ENCODE assay signal across 20 cellular contexts in the genomic region with DNA sequence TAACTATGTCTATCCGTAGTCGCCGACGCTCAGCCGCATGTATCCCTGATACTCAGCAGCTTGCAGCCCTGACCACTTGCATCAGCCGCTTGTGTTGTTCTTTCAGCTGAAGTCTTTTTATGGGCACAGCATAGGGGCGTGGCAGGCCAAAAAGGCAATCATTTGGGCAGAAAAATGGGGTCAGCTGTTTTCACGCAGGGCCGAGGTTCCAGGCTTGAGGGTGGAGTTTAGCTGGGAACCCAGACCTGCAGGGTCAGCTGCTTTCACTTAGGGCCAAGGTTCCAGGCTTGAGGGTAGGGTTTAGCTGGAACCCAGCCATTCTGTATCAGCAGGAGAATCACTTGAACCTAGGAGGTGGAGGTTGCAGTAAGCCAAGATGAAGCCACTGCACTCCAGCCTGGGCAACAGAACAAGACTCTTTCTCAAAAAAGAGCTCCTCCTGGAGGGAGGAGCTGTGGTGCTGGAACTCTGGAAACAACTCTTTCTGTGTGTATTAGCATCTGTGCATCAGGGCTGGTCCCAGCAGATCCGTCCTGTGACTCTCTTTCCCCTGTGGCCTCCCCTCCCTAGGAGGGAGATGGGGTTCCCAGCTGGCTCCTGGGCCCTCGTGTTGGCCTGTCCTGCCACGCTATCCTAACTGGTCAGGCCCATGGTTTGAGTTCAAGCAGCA. TPM values are rescaled to one million over a fixed set of nuclear protein-coding genes. Genes with fewer than 3 reads are reported as not detected.
DNase-seq lines count a peak whose midpoint lies in the region; ATAC-seq and TF ChIP-seq lines count a peak whose summit lies in the region.
"Had no signal": no experiment of that assay in that cellular context is flagged by ENCODE, and none has a peak within 500 bp of the region (broad histone marks: within the 10 kb centered on the region; RNA-seq: fewer than 3 reads in every experiment).

No MANE protein-coding gene starts in this region.

- in situ Hi-C loops in mammary epithelial cell (cut with MboI; ENCODE audit: low sequenced_read_pairs in 2 of 2): no loop called here

- CTCF ChIA-PET in activated CD4-positive, alpha-beta T cell treated with anti-CD3 and anti-CD28 coated beads for 36 hours (lab: Charles Lee): interaction anchor here (0.7 to 1.4 kb wide), 7 partner anchors 13 to 1664 kb away, joined by 3 to 5 read pairs (median 3); no protein-coding TSS in a partner anchor
- CTCF ChIA-PET in mammary epithelial cell (lab: Charles Lee; ENCODE audit: low non-redundant PET): interaction anchor here (0.7 to 0.9 kb wide), 2 partner anchors 51 to 436 kb away, joined by 4 read pairs; no protein-coding TSS in a partner anchor

- H4K20me1 ChIP-seq in mammary epithelial cell (ENCODE audit: insufficient read depth, low read length): no peaks in the 10 kb centered on the region

- no TSS peak for BruUV-seq in mammary epithelial cell (replicated peaks; lab: Mats Ljungman, UMichigan)

- no peak for ATAC-seq in activated CD4-positive, alpha-beta T cell treated with anti-CD3 and anti-CD28 coated beads for 36 hours
- ATAC-seq in GM21576 (IDR thresholded peaks at IDR 0.05; ENCODE audit: unreplicated experiment): no peak
- ATAC-seq in HG02678 (IDR thresholded peaks at IDR 0.05; ENCODE audit: unreplicated experiment): no peak
- ATAC-seq: stimulated activated memory B cell treated with anti-CD40 and anti-IgM and Interleukin-4, amounts not matched to agents 10 μg/mL and 1 μg/mL and 100 μg/mL, for 72 hours had no signal

- no peaks in the 10 kb centered on the region for H3K79me2 ChIP-seq in mammary epithelial cell (ENCODE audit: insufficient read depth, low read length)
- no peaks in the 10 kb centered on the region for H3K79me2 ChIP-seq in parathyroid adenoma

- H3K27ac Mint-ChIP-seq in activated CD4-positive, alpha-beta T cell treated with anti-CD3 and anti-CD28 coated beads for 36 hours: peak overlapping the region; percentile 75
- H3K27ac Mint-ChIP-seq: activated naive CD4-positive, alpha-beta T cell treated with anti-CD3 and anti-CD28 coated beads, Interleukin-2, amount 50 U/mL, for 24 hours had no signal

- H3K9ac ChIP-seq in mammary epithelial cell (ENCODE audit: insufficient read depth, low read length): peak overlapping the region; percentile 62
- H3K9ac ChIP-seq in parathyroid adenoma: no peak overlapping the region

- no peaks in the 10 kb centered on the region for H3K27me3 Mint-ChIP-seq in activated CD4-positive, alpha-beta T cell treated with anti-CD3 and anti-CD28 coated beads for 36 hours
- H3K27me3 Mint-ChIP-seq: activated naive CD4-positive, alpha-beta T cell treated with anti-CD3 and anti-CD28 coated beads, Interleukin-2, amount 50 U/mL, for 24 hours; stimulated activated memory B cell treated with anti-CD40 and anti-IgM and Interleukin-4, amounts not matched to agents 10 μg/mL and 1 μg/mL and 100 μg/mL, for 72 hours had no signal

- no peak for DNase-seq in activated CD4-positive, alpha-beta T cell treated with anti-CD3 and anti-CD28 coated beads for 36 hours
- no peak for DNase-seq in activated CD4-positive, alpha-beta T cell treated with anti-CD3 and anti-CD28 coated beads, Interleukin-2, amount 50 U/mL, for 4 hours
- DNase-seq in RPMI8226: peak; percentile 77
- DNase-seq in mammary epithelial cell: no peak
- DNase-seq in SJCRH30: no peak
- DNase-seq: 8988T; activated CD4-positive, alpha-beta T cell treated with anti-CD3 and anti-CD28 coated beads, Interleukin-2, amount 50 U/mL, for 1 hour; esophagus squamous epithelium; Kasumi-1; left cardiac atrium; stimulated activated CD4-positive, alpha-beta T cell treated with anti-CD3 and anti-CD28 coated beads, Interleukin-4, amount 100 ng/mL, for 4 hours had no signal

- over 99% methylated on average over 10 of the region's 12 CpGs for WGBS in mammary epithelial cell (ENCODE audit: low coverage, missing lambda C conversion rate)

- intact Hi-C loops in activated CD4-positive, alpha-beta T cell treated with anti-CD3 and anti-CD28 coated beads for 36 hours (cut with DNase I, micrococcal nuclease): no loop called here
- intact Hi-C loops in mammary epithelial cell (cut with micrococcal nuclease): no loop called here

- TF ChIP-seq CTCF in mammary epithelial cell (conservative IDR thresholded peaks at IDR 0.05 in 1 of 2, IDR thresholded peaks at IDR 0.05 in 1 of 2; ENCODE audit: extremely low read depth in 1 of 2, insufficient read depth in 1 of 2, low read depth in 1 of 2, low read length in 2 of 2) (no peak), parathyroid adenoma (IDR thresholded peaks at IDR 0.05) (no peak)

- H3K27ac ChIP-seq in mammary epithelial cell (ENCODE audit: insufficient read depth, low read depth, low read length) (peak overlapping the region; percentile 98), parathyroid adenoma (no peak overlapping the region), SJCRH30 (no peak overlapping the region)
- H3K27ac ChIP-seq: right atrium auricular region had no signal

- H3K36me3 ChIP-seq in mammary epithelial cell (ENCODE audit: insufficient read depth, low read length): no peaks in the 10 kb centered on the region
- no peaks in the 10 kb centered on the region for H3K36me3 ChIP-seq in parathyroid adenoma (ENCODE audit: control insufficient read depth, insufficient read depth, low read length)
- H3K36me3 ChIP-seq in SJCRH30: no peaks in the 10 kb centered on the region
- H3K36me3 ChIP-seq: esophagus squamous epithelium, HAP-1, right atrium auricular region had no signal

- H3K27me3 ChIP-seq in mammary epithelial cell (ENCODE audit: insufficient read depth, low read length): no peaks in the 10 kb centered on the region
- no peaks in the 10 kb centered on the region for H3K27me3 ChIP-seq in parathyroid adenoma (ENCODE audit: control insufficient read depth, insufficient read depth, low read length)
- no peaks in the 10 kb centered on the region for H3K27me3 ChIP-seq in SJCRH30
- H3K27me3 ChIP-seq: right atrium auricular region had no signal

- H2AFZ ChIP-seq in mammary epithelial cell (ENCODE audit: low read depth, low read length) (peak overlapping the region; percentile 64), parathyroid adenoma (peak overlapping the region; percentile 20)

- H3K4me3 ChIP-seq in mammary epithelial cell (replicated peaks in 1 of 3; ENCODE audit: insufficient read depth in 1 of 3, low read depth in 2 of 3, low read length in 3 of 3) (no peak overlapping the region), parathyroid adenoma (ENCODE audit: low read depth, low read length) (no peak overlapping the region), SJCRH30 (no peak overlapping the region)
- H3K4me3 ChIP-seq: esophagus squamous epithelium, HAP-1, right atrium auricular region had no signal

- H3K4me2 ChIP-seq in mammary epithelial cell (ENCODE audit: insufficient read depth, low read depth, low read length) (peak overlapping the region; percentile 37), parathyroid adenoma (ENCODE audit: low read length) (no peak overlapping the region)

- H3K9me3 ChIP-seq in mammary epithelial cell (replicated peaks; ENCODE audit: insufficient read depth, low read length): no peaks in the 10 kb centered on the region
- no peaks in the 10 kb centered on the region for H3K9me3 ChIP-seq in parathyroid adenoma (ENCODE audit: control insufficient read depth, low read length)
- H3K9me3 ChIP-seq in SJCRH30 (replicated peaks): no peaks in the 10 kb centered on the region
- H3K9me3 ChIP-seq: esophagus squamous epithelium, HAP-1, right atrium auricular region had no signal

- dilution Hi-C loops in mammary epithelial cell (cut with HindIII; ENCODE audit: low sequenced_read_pairs): loop anchor here (5.0 kb wide), 1 partner anchor 43 kb away; no protein-coding TSS in a partner anchor

- H3K36me3 Mint-ChIP-seq in activated CD4-positive, alpha-beta T cell treated with anti-CD3 and anti-CD28 coated beads for 36 hours (ENCODE audit: low read depth): no peaks in the 10 kb centered on the region
- H3K36me3 Mint-ChIP-seq: activated naive CD4-positive, alpha-beta T cell treated with anti-CD3 and anti-CD28 coated beads, Interleukin-2, amount 50 U/mL, for 24 hours; stimulated activated memory B cell treated with anti-CD40 and anti-IgM and Interleukin-4, amounts not matched to agents 10 μg/mL and 1 μg/mL and 100 μg/mL, for 72 hours had no signal

- no peaks in the 10 kb centered on the region for H3K9me3 Mint-ChIP-seq in activated CD4-positive, alpha-beta T cell treated with anti-CD3 and anti-CD28 coated beads for 36 hours (ENCODE audit: low read depth)
- H3K9me3 Mint-ChIP-seq: activated naive CD4-positive, alpha-beta T cell treated with anti-CD3 and anti-CD28 coated beads, Interleukin-2, amount 50 U/mL, for 24 hours; stimulated activated memory B cell treated with anti-CD40 and anti-IgM and Interleukin-4, amounts not matched to agents 10 μg/mL and 1 μg/mL and 100 μg/mL, for 72 hours had no signal

- POLR2A ChIA-PET in activated CD4-positive, alpha-beta T cell treated with anti-CD3 and anti-CD28 coated beads for 36 hours (lab: Charles Lee): interaction anchor here (1.1 kb wide), 1 partner anchor 30 kb away, joined by 4 read pairs; no protein-coding TSS in a partner anchor

- peaks cover 39% of the 10 kb centered on the region for H3K4me1 Mint-ChIP-seq in activated CD4-positive, alpha-beta T cell treated with anti-CD3 and anti-CD28 coated beads for 36 hours

- H3K4me3 Mint-ChIP-seq in activated CD4-positive, alpha-beta T cell treated with anti-CD3 and anti-CD28 coated beads for 36 hours: no peak overlapping the region
- H3K4me3 Mint-ChIP-seq: stimulated activated memory B cell treated with anti-CD40 and anti-IgM and Interleukin-4, amounts not matched to agents 10 μg/mL and 1 μg/mL and 100 μg/mL, for 72 hours had no signal

- H3K4me1 ChIP-seq in mammary epithelial cell (ENCODE audit: insufficient read depth, low read length): peaks cover 32% of the 10 kb centered on the region
- H3K4me1 ChIP-seq in parathyroid adenoma: no peaks in the 10 kb centered on the region
- H3K4me1 ChIP-seq in SJCRH30: no peaks in the 10 kb centered on the region
- H3K4me1 ChIP-seq: HAP-1, right atrium auricular region had no signal

RNA-seq across cellular contexts. Expression of a gene that starts 21.4 kb away (rescaled TPM):
- total RNA-seq in activated CD4-positive, alpha-beta T cell treated with anti-CD3 and anti-CD28 coated beads for 36 hours: 10 to 100 TPM; 42.4 to 43.8 TPM
- total RNA-seq in mammary epithelial cell: 100 to 1,000 TPM; 676 to 841 TPM
- 1,147 TPM for polyA plus RNA-seq in mammary epithelial cell
- 442 TPM for polyA minus RNA-seq in mammary epithelial cell
- total RNA-seq in SJCRH30 (2014; rRNA removed; shearing (Covaris generic)): 54.7 and 58.7 TPM in 2 replicates

RNA-seq across cellular contexts. Expression of a gene that starts 56.9 kb away (rescaled TPM):
- total RNA-seq in activated CD4-positive, alpha-beta T cell treated with anti-CD3 and anti-CD28 coated beads for 36 hours: not detected
- total RNA-seq in mammary epithelial cell: not detected
- not detected for polyA plus RNA-seq in mammary epithelial cell
- not detected for polyA minus RNA-seq in mammary epithelial cell
- total RNA-seq in SJCRH30 (2014; rRNA removed; shearing (Covaris generic)): not detected in 2 replicates
- total RNA-seq: esophagus squamous epithelium; left cardiac atrium; NCI-H460; right atrium auricular region; T-helper 1 cell treated with Interleukin-12 subunit alpha and Interleukin-12 subunit beta and Interleukin-4 antibody, amounts not matched to agents 30 ng/mL and 1 ng/mL, for 36 hours had no signal

Comparison
In these comparisons a context has a peak if more than half of its experiments do, and no peak if none do; other contexts are left out.
1. RNA of a gene that starts 21.4 kb away (total RNA-seq): 676 to 841 TPM in mammary epithelial cell; 54.7 to 58.7 TPM in SJCRH30 and 42.4 to 43.8 TPM in activated CD4-positive, alpha-beta T cell treated with anti-CD3 and anti-CD28 coated beads for 36 hours; every median in the first group is over 10 times any median in the second.